In genomic region chr4:984336-985054, GRCh38 we compare ENCODE assay signal across 11 cellular contexts. TPM values are rescaled to one million over a fixed set of nuclear protein-coding genes. Genes with fewer than 3 reads are reported as not detected.
A peak's percentile ranks its signal among the peaks of the same experiment; 100 is the strongest.
DNase-seq lines count a peak whose midpoint lies in the region; ATAC-seq, FAIRE-seq and TF ChIP-seq lines count a peak whose summit lies in the region.
"Had no signal": no experiment of that assay in that cellular context is flagged by ENCODE, and none has a peak within 500 bp of the region (broad histone marks: within the 10 kb centered on the region; RNA-seq: fewer than 3 reads in every experiment).

No MANE protein-coding gene starts in this region.

- H3K36me3 ChIP-seq in kidney (ENCODE audit: control insufficient read depth in 1 of 2, insufficient read depth in 2 of 2, low read length in 2 of 2): no peaks in the 10 kb centered on the region

- DNase-seq in activated CD4-positive, alpha-beta T cell treated with anti-CD3 and anti-CD28 coated beads, Interleukin-2, amount 10 ng/mL, durations not matched to agents 24 days and 14 days: no peak
- no peak for DNase-seq in activated CD4-positive, alpha-beta T cell treated with anti-CD3 and anti-CD28 coated beads, Interleukin-2, amount 50 U/mL, for 4 hours
- DNase-seq in activated naive CD8-positive, alpha-beta T cell treated with anti-CD3 and anti-CD28 coated beads for 36 hours: no peak
- DNase-seq in kidney (peak; percentile 12), nucleus accumbens (lab: John Stamatoyannopoulos, UW) (no peak), NCI-H1694 (lab: John Stamatoyannopoulos, UW) (no peak)
- no peak for DNase-seq in stimulated activated naive B cell treated with anti-CD40 and anti-IgM and Interleukin-4, amounts not matched to agents 10 μg/mL and 1 μg/mL and 100 μg/mL, for 72 hours
- DNase-seq: ACHN, KBM-7, NCI-H524 had no signal

- no peaks in the 10 kb centered on the region for H3K27me3 Mint-ChIP-seq in activated CD4-positive, alpha-beta T cell treated with anti-CD3 and anti-CD28 coated beads, Interleukin-2, amount 10 ng/mL, durations not matched to agents 24 days and 14 days
- no peaks in the 10 kb centered on the region for H3K27me3 Mint-ChIP-seq in activated naive CD8-positive, alpha-beta T cell treated with anti-CD3 and anti-CD28 coated beads for 36 hours
- H3K27me3 Mint-ChIP-seq in stimulated activated naive B cell treated with anti-CD40 and anti-IgM and Interleukin-4, amounts not matched to agents 10 μg/mL and 1 μg/mL and 100 μg/mL, for 72 hours: no peaks in the 10 kb centered on the region

- no peak for FAIRE-seq in kidney (lab: Jason Lieb, UNC)

- no peaks in the 10 kb centered on the region for H3K9me3 Mint-ChIP-seq in activated CD4-positive, alpha-beta T cell treated with anti-CD3 and anti-CD28 coated beads, Interleukin-2, amount 10 ng/mL, durations not matched to agents 24 days and 14 days
- no peaks in the 10 kb centered on the region for H3K9me3 Mint-ChIP-seq in activated naive CD8-positive, alpha-beta T cell treated with anti-CD3 and anti-CD28 coated beads for 36 hours
- no peaks in the 10 kb centered on the region for H3K9me3 Mint-ChIP-seq in stimulated activated naive B cell treated with anti-CD40 and anti-IgM and Interleukin-4, amounts not matched to agents 10 μg/mL and 1 μg/mL and 100 μg/mL, for 72 hours

- no peak overlapping the region for H3K27ac Mint-ChIP-seq in activated CD4-positive, alpha-beta T cell treated with anti-CD3 and anti-CD28 coated beads, Interleukin-2, amount 10 ng/mL, durations not matched to agents 24 days and 14 days
- peak overlapping the region; percentile 12 for H3K27ac Mint-ChIP-seq in activated naive CD8-positive, alpha-beta T cell treated with anti-CD3 and anti-CD28 coated beads for 36 hours
- no peak overlapping the region for H3K27ac Mint-ChIP-seq in stimulated activated naive B cell treated with anti-CD40 and anti-IgM and Interleukin-4, amounts not matched to agents 10 μg/mL and 1 μg/mL and 100 μg/mL, for 72 hours

- H3K4me3 ChIP-seq in kidney (ENCODE audit: low read length in 2 of 2): peak overlapping the region; percentile 30 to 39

- H3K27ac ChIP-seq in kidney (ENCODE audit: low read depth in 2 of 2, low read length in 2 of 2): no peak overlapping the region

- H3K9ac ChIP-seq in kidney (ENCODE audit: low read length in 2 of 2): no peak overlapping the region

- ATAC-seq in stimulated activated naive B cell treated with anti-CD40 and anti-IgM and Interleukin-4, amounts not matched to agents 10 μg/mL and 1 μg/mL and 100 μg/mL, for 72 hours (replicated peaks): no peak
- ATAC-seq in HG02840 (IDR thresholded peaks at IDR 0.05; ENCODE audit: low FRiP score, unreplicated experiment): no peak

- H3K36me3 Mint-ChIP-seq in activated CD4-positive, alpha-beta T cell treated with anti-CD3 and anti-CD28 coated beads, Interleukin-2, amount 10 ng/mL, durations not matched to agents 24 days and 14 days (ENCODE audit: low read depth): no peaks in the 10 kb centered on the region
- no peaks in the 10 kb centered on the region for H3K36me3 Mint-ChIP-seq in activated naive CD8-positive, alpha-beta T cell treated with anti-CD3 and anti-CD28 coated beads for 36 hours
- peaks cover 0 to 2% of the 10 kb centered on the region in 2 donors for H3K36me3 Mint-ChIP-seq in stimulated activated naive B cell treated with anti-CD40 and anti-IgM and Interleukin-4, amounts not matched to agents 10 μg/mL and 1 μg/mL and 100 μg/mL, for 72 hours

- intact Hi-C loops in activated CD4-positive, alpha-beta T cell treated with anti-CD3 and anti-CD28 coated beads, Interleukin-2, amount 10 ng/mL, durations not matched to agents 24 days and 14 days (cut with micrococcal nuclease): loop anchor here (5.0 kb wide), 1 partner anchor 312 kb away; the partner anchor contains the start of genes ATP5ME and MYL5
- intact Hi-C loops in kidney (cut with DNase I): no loop called here

- TF ChIP-seq CTCF in kidney (IDR thresholded peaks at IDR 0.05; ENCODE audit: borderline replicate concordance, extremely low read depth, insufficient read depth): no peak

- H3K4me1 Mint-ChIP-seq in activated CD4-positive, alpha-beta T cell treated with anti-CD3 and anti-CD28 coated beads, Interleukin-2, amount 10 ng/mL, durations not matched to agents 24 days and 14 days: peaks cover 15% of the 10 kb centered on the region
- peaks cover 13% of the 10 kb centered on the region for H3K4me1 Mint-ChIP-seq in activated naive CD8-positive, alpha-beta T cell treated with anti-CD3 and anti-CD28 coated beads for 36 hours
- H3K4me1 Mint-ChIP-seq in stimulated activated naive B cell treated with anti-CD40 and anti-IgM and Interleukin-4, amounts not matched to agents 10 μg/mL and 1 μg/mL and 100 μg/mL, for 72 hours: peaks cover 4 to 25% of the 10 kb centered on the region in 2 donors

- H3K4me1 ChIP-seq in kidney (ENCODE audit: control insufficient read depth in 1 of 2, insufficient read depth in 1 of 2, low read depth in 1 of 2, low read length in 2 of 2): peaks cover 10 to 18% of the 10 kb centered on the region in 2 donors

- no peaks in the 10 kb centered on the region for H3K9me3 ChIP-seq in kidney (ENCODE audit: control insufficient read depth in 1 of 2, low read length in 2 of 2)

- H3K4me3 Mint-ChIP-seq in activated CD4-positive, alpha-beta T cell treated with anti-CD3 and anti-CD28 coated beads, Interleukin-2, amount 10 ng/mL, durations not matched to agents 24 days and 14 days: peak overlapping the region; percentile 66
- peak overlapping the region; percentile 59 for H3K4me3 Mint-ChIP-seq in activated naive CD8-positive, alpha-beta T cell treated with anti-CD3 and anti-CD28 coated beads for 36 hours
- peak overlapping the region; percentile 57 to 77 for H3K4me3 Mint-ChIP-seq in stimulated activated naive B cell treated with anti-CD40 and anti-IgM and Interleukin-4, amounts not matched to agents 10 μg/mL and 1 μg/mL and 100 μg/mL, for 72 hours

RNA-seq across cellular contexts. Expression of gene IDUA, which starts 2.3 kb away (rescaled TPM):
- 30.4 and 31.2 TPM in 2 replicates for total RNA-seq in activated CD4-positive, alpha-beta T cell treated with anti-CD3 and anti-CD28 coated beads, Interleukin-2, amount 10 ng/mL, durations not matched to agents 24 days and 14 days
- total RNA-seq in activated naive CD8-positive, alpha-beta T cell treated with anti-CD3 and anti-CD28 coated beads for 36 hours: 1 to 10 TPM; 6.6 to 7.1 TPM
- 58.5 TPM for total RNA-seq in kidney
- polyA plus RNA-seq in kidney (ENCODE audit: insufficient read depth, low read depth, low replicate concordance): 11.9 TPM

RNA-seq across cellular contexts. Expression of gene SLC26A1, which starts 8.7 kb away (rescaled TPM):
- total RNA-seq in activated CD4-positive, alpha-beta T cell treated with anti-CD3 and anti-CD28 coated beads, Interleukin-2, amount 10 ng/mL, durations not matched to agents 24 days and 14 days: 0.26 TPM in 1 of 2 replicates, not detected in the other
- under 1 TPM; 0.20 to 0.21 TPM for total RNA-seq in activated naive CD8-positive, alpha-beta T cell treated with anti-CD3 and anti-CD28 coated beads for 36 hours
- 2.9 TPM for total RNA-seq in kidney
- 10.2 TPM for polyA plus RNA-seq in kidney (ENCODE audit: insufficient read depth, low read depth, low replicate concordance)

RNA-seq across cellular contexts. Expression of gene DGKQ, which starts 11.1 kb away (rescaled TPM):
- total RNA-seq in activated CD4-positive, alpha-beta T cell treated with anti-CD3 and anti-CD28 coated beads, Interleukin-2, amount 10 ng/mL, durations not matched to agents 24 days and 14 days: 15.2 and 16.6 TPM in 2 replicates
- 10 to 100 TPM; 12.5 to 14.0 TPM for total RNA-seq in activated naive CD8-positive, alpha-beta T cell treated with anti-CD3 and anti-CD28 coated beads for 36 hours
- total RNA-seq in kidney: 13.7 TPM
- 3.5 TPM for polyA plus RNA-seq in kidney (ENCODE audit: insufficient read depth, low read depth, low replicate concordance)

RNA-seq across cellular contexts. Expression of gene FGFRL1, which starts 26.9 kb away (rescaled TPM):
- 18.2 and 18.9 TPM in 2 replicates for total RNA-seq in activated CD4-positive, alpha-beta T cell treated with anti-CD3 and anti-CD28 coated beads, Interleukin-2, amount 10 ng/mL, durations not matched to agents 24 days and 14 days
- 10 to 100 TPM; 17.0 to 17.2 TPM for total RNA-seq in activated naive CD8-positive, alpha-beta T cell treated with anti-CD3 and anti-CD28 coated beads for 36 hours
- 25.5 TPM for total RNA-seq in kidney
- 22.0 TPM for polyA plus RNA-seq in kidney (ENCODE audit: insufficient read depth, low read depth, low replicate concordance)

RNA-seq across cellular contexts. Expression of gene TMEM175, which starts 52.2 kb away (rescaled TPM):
- 12.7 and 13.9 TPM in 2 replicates for total RNA-seq in activated CD4-positive, alpha-beta T cell treated with anti-CD3 and anti-CD28 coated beads, Interleukin-2, amount 10 ng/mL, durations not matched to agents 24 days and 14 days
- 10 to 100 TPM; 14.4 to 17.6 TPM for total RNA-seq in activated naive CD8-positive, alpha-beta T cell treated with anti-CD3 and anti-CD28 coated beads for 36 hours
- total RNA-seq in kidney: 31.1 TPM
- 26.0 TPM for polyA plus RNA-seq in kidney (ENCODE audit: insufficient read depth, low read depth, low replicate concordance)
